In genomic region chr6:30480536-30481156, GRCh38 we compare ENCODE assay signal across 12 cellular contexts. TPM values are rescaled to one million over a fixed set of nuclear protein-coding genes. Genes with fewer than 3 reads are reported as not detected.
A peak's percentile ranks its signal among the peaks of the same experiment; 100 is the strongest.
DNase-seq lines count a peak whose midpoint lies in the region; ATAC-seq and TF ChIP-seq lines count a peak whose summit lies in the region.
"Had no signal": no experiment of that assay in that cellular context is flagged by ENCODE, and none has a peak within 500 bp of the region (broad histone marks: within the 10 kb centered on the region; RNA-seq: fewer than 3 reads in every experiment).

No MANE protein-coding gene starts in this region.

- no peak overlapping the region for H3K27ac Mint-ChIP-seq in Calu3 (ENCODE audit: unreplicated experiment)

- no peak overlapping the region for H3K27ac ChIP-seq in left ventricle myocardium inferior (replicated peaks)
- no peak overlapping the region for H3K27ac ChIP-seq in thyroid gland
- H3K27ac ChIP-seq: ascending aorta, gastrocnemius medialis had no signal

- H3K4me3 Mint-ChIP-seq in Calu3 (ENCODE audit: low read depth, unreplicated experiment), result peak overlapping the region; percentile 60

- ATAC-seq in GM21528 (IDR thresholded peaks at IDR 0.05; ENCODE audit: low FRiP score, unreplicated experiment), result no peak
- ATAC-seq: gastrocnemius medialis had no signal

- H3K27me3 ChIP-seq in left ventricle myocardium inferior (ENCODE audit: low read depth) (peaks cover 74% of the 10 kb centered on the region), thyroid gland (peaks cover 15% of the 10 kb centered on the region)
- H3K27me3 ChIP-seq: ascending aorta had no signal

- H3K36me3 Mint-ChIP-seq in Calu3 (ENCODE audit: insufficient read depth, unreplicated experiment), result peaks cover 5% of the 10 kb centered on the region

- BruUV-seq in Calu3 (replicated peaks; lab: Mats Ljungman, UMichigan), result no TSS peak

- TF ChIP-seq CTCF in Calu3 (IDR thresholded peaks at IDR 0.05; ENCODE audit: unreplicated experiment) (no peak), left ventricle myocardium inferior (IDR thresholded peaks at IDR 0.05; ENCODE audit: borderline replicate concordance) (no peak), thyroid gland (IDR thresholded peaks at IDR 0.05) (no peak)

- no peak for TF ChIP-seq POLR2A in thyroid gland (IDR thresholded peaks at IDR 0.05)

- H3K4me3 ChIP-seq in left ventricle myocardium inferior (no peak overlapping the region), thyroid gland (replicated peaks in 1 of 3) (no peak overlapping the region)
- H3K4me3 ChIP-seq: ascending aorta, gastrocnemius medialis had no signal

- CTCF ChIA-PET in Calu3 (lab: Charles Lee), result interaction anchor here (0.6 to 5.3 kb wide), 4 partner anchors 27 to 748 kb away, joined by 3 to 76 read pairs (median 4); no protein-coding TSS in a partner anchor

- peaks cover 2% of the 10 kb centered on the region for H3K9me3 Mint-ChIP-seq in Calu3 (ENCODE audit: low read depth, unreplicated experiment)

- H3K36me3 ChIP-seq in left ventricle myocardium inferior (no peaks in the 10 kb centered on the region), thyroid gland (no peaks in the 10 kb centered on the region)
- H3K36me3 ChIP-seq: ascending aorta, gastrocnemius medialis had no signal

- peaks cover 66% of the 10 kb centered on the region for H3K27me3 Mint-ChIP-seq in Calu3 (ENCODE audit: unreplicated experiment)

- 20 to 22% methylated on average over 18 of the region's 18 CpGs for WGBS in thyroid gland, 2 donors

- intact Hi-C loops in Calu3 (cut with micrococcal nuclease; ENCODE audit: unreplicated experiment) (loop anchor here (2.0 to 10.0 kb wide), 3 partner anchors 192 to 604 kb away; partner anchors contain the start of genes DHX16 and TUBB), left ventricle myocardium inferior (cut with micrococcal nuclease) (no loop called here), thyroid gland (cut with DNase I) (loop anchor here (10.0 kb wide), 1 partner anchor 194 kb away; the partner anchor contains the start of gene DHX16)

- peaks cover 3% of the 10 kb centered on the region for H3K9me3 ChIP-seq in left ventricle myocardium inferior (replicated peaks)
- no peaks in the 10 kb centered on the region for H3K9me3 ChIP-seq in thyroid gland
- H3K9me3 ChIP-seq: ascending aorta, gastrocnemius medialis had no signal

- DNase-seq in Calu3 (peak; percentile 45), Kasumi-1 (lab: John Stamatoyannopoulos, UW) (peak; percentile 70 to 77), kidney tubule cell (ENCODE audit: low spot score) (peak; percentile 29), left ventricle myocardium inferior (no peak), thyroid gland (no peak), NCI-H345 treated with DMSO at 0.1 percent for 48 hours (lab: John Stamatoyannopoulos, UW; ENCODE audit: unreplicated experiment) (no peak)
- DNase-seq in activated CD8-positive, alpha-beta memory T cell treated with anti-CD3 and anti-CD28 coated beads, Interleukin-2, amount 50 U/mL, for 4 hours, result peak; percentile 37
- DNase-seq: gastrocnemius medialis, GOT3, IMR-90 had no signal

- H3K4me1 Mint-ChIP-seq in Calu3 (ENCODE audit: low read depth, unreplicated experiment), result peaks cover 23% of the 10 kb centered on the region

- H3K4me1 ChIP-seq in left ventricle myocardium inferior (peaks cover 7% of the 10 kb centered on the region), thyroid gland (no peaks in the 10 kb centered on the region)
- H3K4me1 ChIP-seq: gastrocnemius medialis had no signal

RNA-seq across cellular contexts. Expression of gene HLA-E, which starts 8.7 kb away (rescaled TPM):
- total RNA-seq in Calu3 (2022), result 161 and 230 TPM in 2 replicates
- 142 TPM for total RNA-seq in left ventricle myocardium inferior
- total RNA-seq in thyroid gland, result 100 to 1,000 TPM; 382 to 717 (median 457) TPM

Comparison
In these comparisons a context has a peak if more than half of its experiments do, and no peak if none do; other contexts are left out.
1. DNase-seq: peak in Calu3 (single experiment), Kasumi-1 (2 of 2), activated CD8-positive, alpha-beta memory T cell treated with anti-CD3 and anti-CD28 coated beads, Interleukin-2, amount 50 U/mL, for 4 hours (single experiment) and kidney tubule cell (single experiment); none in left ventricle myocardium inferior (single experiment), thyroid gland (0 of 2) and NCI-H345 treated with DMSO at 0.1 percent for 48 hours (single experiment).